In genomic region chr5:167819406-167819805, GRCh38 we compare ENCODE assay signal across 12 cellular contexts.
DNase-seq lines count a peak whose midpoint lies in the region; ATAC-seq and TF ChIP-seq lines count a peak whose summit lies in the region.
"Had no signal": no experiment of that assay in that cellular context is flagged by ENCODE, and none has a peak within 500 bp of the region (broad histone marks: within the 10 kb centered on the region; RNA-seq: fewer than 3 reads in every experiment).

No MANE protein-coding gene starts in this region.

- no peak overlapping the region for H2BK15ac ChIP-seq in mesendoderm (replicated peaks; ENCODE audit: low read depth)

- no peak for TF ChIP-seq CTCF in WERI-Rb-1 (IDR thresholded peaks at IDR 0.05; ENCODE audit: low read depth, low read length)

- no peak overlapping the region for H3K23ac ChIP-seq in mesendoderm (ENCODE audit: low read length)

- H3K18ac ChIP-seq in mesendoderm (ENCODE audit: low read length) = no peak overlapping the region

- H4K8ac ChIP-seq in mesendoderm (ENCODE audit: low read depth, low read length) = no peak overlapping the region

- H4K5ac ChIP-seq in mesendoderm (ENCODE audit: low read length) = no peak overlapping the region

- no peak overlapping the region for H2BK120ac ChIP-seq in mesendoderm (ENCODE audit: low read depth, low read length)

- no peaks in the 10 kb centered on the region for H3K9me3 ChIP-seq in WERI-Rb-1 (ENCODE audit: severe bottlenecking)

- no peak overlapping the region for H3K56ac ChIP-seq in mesendoderm (ENCODE audit: low read length)

- no peak overlapping the region for H3K4ac ChIP-seq in mesendoderm (ENCODE audit: low read depth, low read length)

- no peak overlapping the region for H3K9ac ChIP-seq in mesendoderm (ENCODE audit: low read length)

- no peak overlapping the region for H3K27ac ChIP-seq in mesendoderm (ENCODE audit: low read depth, low read length)
- H3K27ac ChIP-seq in WERI-Rb-1 = no peak overlapping the region

- H3K4me2 ChIP-seq in mesendoderm (ENCODE audit: low read length) = no peak overlapping the region

- H3K36me3 ChIP-seq in mesendoderm (ENCODE audit: control insufficient read depth, insufficient read depth, low read length) (no peaks in the 10 kb centered on the region), WERI-Rb-1 (no peaks in the 10 kb centered on the region)

- ATAC-seq in GM19035 (IDR thresholded peaks at IDR 0.05; ENCODE audit: unreplicated experiment) (peak; percentile 87), GM21825 (IDR thresholded peaks at IDR 0.05; ENCODE audit: unreplicated experiment) (peak; percentile 96), HG03196 (IDR thresholded peaks at IDR 0.05; ENCODE audit: unreplicated experiment) (peak; percentile 92)

- no peak overlapping the region for H2AK5ac ChIP-seq in mesendoderm (ENCODE audit: low read length)

- H3K4me3 ChIP-seq in mesendoderm (ENCODE audit: low read length) (no peak overlapping the region), WERI-Rb-1 (ENCODE audit: low read depth, low read length) (no peak overlapping the region)

- no peaks in the 10 kb centered on the region for H3K79me2 ChIP-seq in mesendoderm (ENCODE audit: control insufficient read depth, insufficient read depth, low read length)

- no peaks in the 10 kb centered on the region for H3K79me1 ChIP-seq in mesendoderm (ENCODE audit: low read length)

- peak overlapping the region; percentile 29 for H2BK5ac ChIP-seq in mesendoderm (ENCODE audit: low read length)

- no peak for DNase-seq in mesendoderm
- DNase-seq in Kasumi-1 (lab: John Stamatoyannopoulos, UW) = no peak
- no peak for DNase-seq in WERI-Rb-1
- no peak for DNase-seq in NCI-H187 treated with DMSO at 0.1 percent for 48 hours (lab: John Stamatoyannopoulos, UW)
- no peak for DNase-seq in cerebellar nuclear complex (lab: John Stamatoyannopoulos, UW)
- DNase-seq: activated CD4-positive, alpha-beta T cell treated with anti-CD3 and anti-CD28 coated beads for 1 hour; glutamatergic neuron; IMR-90; NCI-H2227 treated with DMSO at 0.1 percent for 48 hours had no signal

- H3K27me3 ChIP-seq in mesendoderm (ENCODE audit: insufficient read depth, low read length, poor library complexity) = no peaks in the 10 kb centered on the region
- no peaks in the 10 kb centered on the region for H3K27me3 ChIP-seq in WERI-Rb-1 (ENCODE audit: insufficient read depth, low read depth, severe bottlenecking)

- peaks cover 4% of the 10 kb centered on the region for H3K4me1 ChIP-seq in mesendoderm (ENCODE audit: control insufficient read depth, low read depth, low read length)

- no CpG with 5 or more reads among the region's 3 CpGs for WGBS in mesendoderm (ENCODE audit: extremely low coverage, insufficient coverage, low lambda C conversion rate)
